17 cellular contexts compared by ENCODE assay signal in the genomic region with DNA sequence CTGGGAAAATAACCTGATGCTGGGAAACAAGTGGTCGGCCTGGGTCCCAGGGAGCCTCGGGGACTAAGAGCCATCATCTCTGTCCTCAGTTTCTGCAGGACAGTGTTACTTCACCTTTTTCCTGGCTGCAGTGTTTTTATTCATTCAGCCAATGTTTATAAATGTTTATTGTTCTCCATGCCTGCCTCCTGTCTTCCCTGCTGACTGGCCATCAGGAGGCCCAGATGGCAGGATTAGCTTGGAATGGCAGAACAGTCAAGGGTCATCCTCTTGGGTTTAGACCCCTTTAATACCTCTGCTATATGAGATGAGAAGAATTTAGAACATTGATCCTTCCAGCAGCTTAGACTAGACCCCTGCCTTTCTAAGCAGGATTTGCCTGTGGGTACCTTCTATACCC. TPM values are rescaled to one million over a fixed set of nuclear protein-coding genes. Genes with fewer than 3 reads are reported as not detected.
A peak's percentile ranks its signal among the peaks of the same experiment; 100 is the strongest.
DNase-seq lines count a peak whose midpoint lies in the region; ATAC-seq and TF ChIP-seq lines count a peak whose summit lies in the region.
"Had no signal": no experiment of that assay in that cellular context is flagged by ENCODE, and none has a peak within 500 bp of the region (broad histone marks: within the 10 kb centered on the region; RNA-seq: fewer than 3 reads in every experiment).

No MANE protein-coding gene starts in this region.

- H3K36me3 ChIP-seq in heart right ventricle (peaks cover 0 to 28% (median 0%) of the 10 kb centered on the region in 9 donors), skeletal muscle tissue (ENCODE audit: control insufficient read depth in 3 of 3, insufficient read depth in 3 of 3, low read length in 3 of 3) (peaks cover 0 to 2% (median 0%) of the 10 kb centered on the region in 3 donors)

- H3K4me3 ChIP-seq in heart right ventricle (no peak overlapping the region), skeletal muscle tissue (ENCODE audit: low read length in 3 of 3) (no peak overlapping the region)

- H3K9me3 ChIP-seq in heart right ventricle, result no peaks in the 10 kb centered on the region
- H3K9me3 ChIP-seq in skeletal muscle tissue (ENCODE audit: control insufficient read depth in 3 of 3, low read length in 3 of 3), result no peaks in the 10 kb centered on the region

- H3K27me3 ChIP-seq in heart right ventricle (no peaks in the 10 kb centered on the region), skeletal muscle tissue (ENCODE audit: control insufficient read depth in 3 of 3, insufficient read depth in 3 of 3, low read length in 3 of 3) (no peaks in the 10 kb centered on the region)

- H3K9ac ChIP-seq in skeletal muscle tissue (ENCODE audit: low read depth in 1 of 3, low read length in 3 of 3), result no peak overlapping the region
- H3K9ac ChIP-seq: KMS-11 had no signal

- ATAC-seq in heart right ventricle, result no peak
- ATAC-seq in left cardiac atrium, result no peak
- ATAC-seq in GM19035 (IDR thresholded peaks at IDR 0.05; ENCODE audit: unreplicated experiment), result no peak
- ATAC-seq: PC-3 had no signal

- DNase-seq in heart right ventricle (no peak), left cardiac atrium (no peak), NCI-H524 (lab: John Stamatoyannopoulos, UW) (peak; percentile 29 to 49), cerebellum (ENCODE audit: low spot score) (peak; percentile 73), NCI-H748 (lab: John Stamatoyannopoulos, UW; ENCODE audit: unreplicated experiment) (no peak), NK-92 (lab: John Stamatoyannopoulos, UW; ENCODE audit: unreplicated experiment) (no peak)
- DNase-seq: CD4-positive, CD25-positive, alpha-beta regulatory T cell; HFFc6; NCI-H1105; NCI-H187 treated with DMSO at 0.1 percent for 48 hours; NCI-H2171; NCI-H446 treated with DMSO at 0.1 percent for 48 hours; NK-92 treated with Interleukin-12 subunit alpha and Interleukin-12 subunit beta, amount 100 ng/mL, for 24 hours; PC-3 had no signal

- no peak for TF ChIP-seq CTCF in heart right ventricle (IDR thresholded peaks at IDR 0.05)

- H3K4me1 ChIP-seq in heart right ventricle, result peaks cover 41 to 100% (median 98%) of the 10 kb centered on the region in 9 donors
- H3K4me1 ChIP-seq in skeletal muscle tissue (ENCODE audit: control insufficient read depth in 3 of 3, insufficient read depth in 3 of 3, low read length in 3 of 3), result peaks cover 81 to 94% (median 87%) of the 10 kb centered on the region in 3 donors

- intact Hi-C loops in heart right ventricle (cut with DNase I), result no loop called here
- intact Hi-C loops in left cardiac atrium (cut with DNase I), result no loop called here

- peak overlapping the region; percentile 3 to 99 (median 84) for H3K27ac ChIP-seq in heart right ventricle
- H3K27ac ChIP-seq in skeletal muscle tissue (ENCODE audit: low read depth, low read length), result peak overlapping the region; percentile 97
- H3K27ac ChIP-seq: KMS-11 had no signal

- WGBS in heart right ventricle, 2 donors, result 66 to 71% methylated on average over 2 of the region's 2 CpGs

RNA-seq across cellular contexts. Expression of a gene that starts 13.3 kb away (rescaled TPM):
- 100 to 1,000 TPM; 169 to 323 (median 224) TPM for total RNA-seq in heart right ventricle
- 100 to 1,000 TPM; 101 to 144 TPM for polyA plus RNA-seq in heart right ventricle
- total RNA-seq in left cardiac atrium, result 100 to 1,000 TPM; 154 to 219 TPM
- 14.6 TPM for total RNA-seq in cerebellum
- 26.6 TPM for total RNA-seq in skeletal muscle tissue

Comparison
In these comparisons a context has a peak if more than half of its experiments do, and no peak if none do; other contexts are left out.
1. DNase-seq: peak in NCI-H524 (2 of 2) and cerebellum (single experiment); none in heart right ventricle (0 of 2), left cardiac atrium (single experiment), NCI-H748 (single experiment) and NK-92 (single experiment).